In the genomic region with DNA sequence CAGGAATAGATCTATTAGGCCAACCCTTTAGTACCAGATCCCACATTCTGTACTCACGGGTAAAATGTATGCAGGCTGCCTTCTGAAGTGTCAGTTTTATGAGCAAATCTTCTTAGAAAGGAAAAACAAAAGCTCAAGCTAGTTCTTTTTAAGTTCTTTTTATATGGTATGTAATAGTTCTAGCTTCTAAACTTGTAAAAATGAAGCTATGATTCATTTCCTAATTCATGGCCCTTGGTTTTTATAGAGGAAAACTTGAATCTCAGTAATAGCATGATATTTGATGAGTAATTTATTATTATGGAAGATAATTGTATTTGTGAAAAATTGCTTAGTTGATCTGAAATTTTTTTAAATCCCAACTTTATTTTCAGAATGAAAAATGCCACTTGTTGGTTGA, we compare ENCODE assay signal across 22 cellular contexts.
"Had no signal": no experiment of that assay in that cellular context is flagged by ENCODE, and none has a peak within 500 bp of the region (broad histone marks: within the 10 kb centered on the region; RNA-seq: fewer than 3 reads in every experiment).

No MANE protein-coding gene starts in this region.

- H3K27ac ChIP-seq: Peyer's patch, SJSA1 had no signal

- H3K27ac Mint-ChIP-seq: activated T-helper 2 cell treated with anti-CD3 and anti-CD28 coated beads, Interferon-gamma antibody, Interleukin-2, Interleukin-4, amounts not matched to agents 10 μg/mL and 5 μg/mL and 100 μg/mL, durations not matched to agents 14 hours and 24 hours and 36 hours; brain had no signal

- H3K4me1 ChIP-seq: Peyer's patch, SJSA1 had no signal

- DNase-seq: activated CD4-positive, alpha-beta T cell treated with anti-CD3 and anti-CD28 coated beads for 4 hours; activated CD8-positive, alpha-beta memory T cell treated with anti-CD3 and anti-CD28 coated beads, Interleukin-2, amount 50 U/mL, for 4 hours; activated CD8-positive, alpha-beta T cell treated with anti-CD3 and anti-CD28 coated beads for 36 hours; activated gamma-delta T cell treated with Interleukin-2 at 50 U/mL for 16 hours; amygdala; KBM-7; NCI-H1048; NCI-H1930; NCI-H2107; NCI-H510A treated with DMSO at 0.1 percent for 48 hours; NCI-H69; NK-92 treated with Interleukin-12 subunit alpha and Interleukin-12 subunit beta, amount 100 ng/mL, for 24 hours; OCI-M1; Peyer's patch; SHP77; SW 1271 had no signal

- ATAC-seq: activated CD4-positive, CD25-positive, alpha-beta regulatory T cell treated with anti-CD3 and anti-CD28 coated beads, Interleukin-2, amount 50 U/mL, for 24 hours; activated CD8-positive, alpha-beta T cell treated with anti-CD3 and anti-CD28 coated beads for 36 hours; SK-N-SH treated with all-trans-retinoic acid at 6 μM for 48 hours had no signal

- H3K4me3 ChIP-seq: Peyer's patch, SJSA1 had no signal

- H3K27me3 Mint-ChIP-seq: activated CD8-positive, alpha-beta T cell treated with anti-CD3 and anti-CD28 coated beads for 36 hours; activated naive CD8-positive, alpha-beta T cell; brain had no signal

- H3K9me3 Mint-ChIP-seq: activated CD8-positive, alpha-beta T cell treated with anti-CD3 and anti-CD28 coated beads for 36 hours; activated T-helper 2 cell treated with anti-CD3 and anti-CD28 coated beads, Interferon-gamma antibody, Interleukin-2, Interleukin-4, amounts not matched to agents 10 μg/mL and 5 μg/mL and 100 μg/mL, durations not matched to agents 14 hours and 24 hours and 36 hours; brain had no signal

- H3K4me1 Mint-ChIP-seq: brain had no signal

- H3K9me3 ChIP-seq: Peyer's patch, SJSA1 had no signal

- H3K27me3 ChIP-seq: Peyer's patch, SJSA1 had no signal

- H3K4me3 Mint-ChIP-seq: activated CD8-positive, alpha-beta T cell treated with anti-CD3 and anti-CD28 coated beads for 36 hours; activated naive CD8-positive, alpha-beta T cell; brain had no signal
